Comparison of ENCODE assay signal across 8 cellular contexts in the genomic region with DNA sequence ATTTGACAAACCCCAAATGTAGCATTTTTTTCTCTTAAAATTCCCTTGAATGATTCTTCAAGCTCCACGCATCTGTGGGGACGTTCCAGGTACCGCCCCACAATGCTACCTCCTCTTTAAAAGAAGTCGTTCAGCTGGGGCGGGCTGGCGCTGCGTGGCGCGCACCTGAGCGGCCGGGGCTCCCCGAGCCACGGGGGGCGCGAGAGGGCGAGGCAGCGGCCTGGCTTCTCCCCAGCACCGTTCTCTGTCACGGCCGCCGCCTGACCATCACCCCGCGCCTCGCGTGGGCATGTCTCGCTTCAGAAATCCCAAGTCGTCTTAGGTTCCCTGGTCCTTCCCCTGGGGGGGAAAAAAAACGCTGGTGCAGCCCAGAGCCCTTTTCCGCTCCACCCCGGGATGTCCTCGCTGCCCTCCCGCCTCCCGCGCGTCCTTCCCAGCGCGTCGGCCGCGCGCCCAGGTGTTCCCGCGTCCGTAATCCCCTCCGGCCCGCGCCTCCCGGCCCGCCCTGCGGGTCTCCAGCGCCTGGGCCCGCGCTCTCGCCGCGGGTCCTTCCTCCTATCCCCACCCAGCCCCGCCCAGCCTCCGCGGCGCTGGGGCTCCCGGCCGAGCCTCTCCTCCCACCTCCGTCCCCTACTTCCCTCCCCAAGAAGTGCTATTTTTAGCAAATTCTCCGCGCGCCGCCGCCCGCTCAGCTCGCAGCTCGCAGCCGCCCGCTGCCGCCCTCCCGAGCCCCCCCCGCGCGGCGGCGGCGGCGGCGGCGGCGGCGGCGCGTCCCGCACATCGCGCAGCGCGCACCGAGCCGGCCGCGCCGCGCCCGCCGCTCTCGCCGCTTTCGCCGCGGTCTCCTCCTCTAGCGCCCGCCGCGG. TPM values are rescaled to one million over a fixed set of nuclear protein-coding genes. Genes with fewer than 3 reads are reported as not detected.
A peak's percentile ranks its signal among the peaks of the same experiment; 100 is the strongest.
DNase-seq lines count a peak whose midpoint lies in the region; FAIRE-seq and TF ChIP-seq lines count a peak whose summit lies in the region.

No MANE protein-coding gene starts in this region.

- H3K36me3 ChIP-seq in esophagus (ENCODE audit: control insufficient read depth in 2 of 2, insufficient read depth in 2 of 2, low read length in 1 of 2) (no peaks in the 10 kb centered on the region), mucosa of stomach (ENCODE audit: control insufficient read depth, insufficient read depth, low read length) (no peaks in the 10 kb centered on the region), uterus (no peaks in the 10 kb centered on the region)

- no peak overlapping the region for H2BK12ac ChIP-seq in H9 (ENCODE audit: insufficient read length, low read depth, low read length)

- H4K20me1 ChIP-seq in H9 (ENCODE audit: control insufficient read depth, insufficient read depth, insufficient read length), result no peaks in the 10 kb centered on the region

- H3K4me1 ChIP-seq in H9 (ENCODE audit: insufficient read depth, low read length), result no peaks in the 10 kb centered on the region
- peaks cover 3 to 7% of the 10 kb centered on the region in 2 donors for H3K4me1 ChIP-seq in esophagus (ENCODE audit: control insufficient read depth in 2 of 2, insufficient read depth in 2 of 2, low read length in 1 of 2)
- no peaks in the 10 kb centered on the region for H3K4me1 ChIP-seq in mucosa of stomach (ENCODE audit: control insufficient read depth, insufficient read depth, low read length)
- no peaks in the 10 kb centered on the region for H3K4me1 ChIP-seq in uterus

- no peak overlapping the region for H2BK120ac ChIP-seq in H9 (ENCODE audit: low read depth, low read length, poor library complexity, severe bottlenecking)

- no peak overlapping the region for H3K27ac Mint-ChIP-seq in H9

- no CpG with 5 or more reads among the region's 110 CpGs for WGBS in H9 (ENCODE audit: extremely low coverage, insufficient read length, low lambda C conversion rate)
- 1 to 2% methylated on average over 70 to 110 of the region's 110 CpGs for WGBS in esophagus, 2 donors

- peak overlapping the region; percentile 85 for H3K4me2 ChIP-seq in H9 (ENCODE audit: insufficient read depth, insufficient read length, low read length)

- H3T11ph ChIP-seq in H9 (ENCODE audit: low read length), result no peak overlapping the region

- H2BK5ac ChIP-seq in H9 (ENCODE audit: insufficient read length, low read length), result no peak overlapping the region

- no peak overlapping the region for H2AK5ac ChIP-seq in H9 (ENCODE audit: insufficient read length, low read length)

- H2AFZ ChIP-seq in H9 (ENCODE audit: low read length), result no peak overlapping the region

- no peaks in the 10 kb centered on the region for H3K79me1 ChIP-seq in H9 (ENCODE audit: insufficient read depth, low read depth, low read length, poor library complexity, severe bottlenecking)

- H3K14ac ChIP-seq in H9 (ENCODE audit: insufficient read depth, low read length), result no peak overlapping the region

- peaks cover 12 to 14% of the 10 kb centered on the region in 2 experiments for H3K4me1 Mint-ChIP-seq in H9

- H3K79me2 ChIP-seq in H9 (ENCODE audit: insufficient read depth, low read length), result no peaks in the 10 kb centered on the region

- TF ChIP-seq CTCF in H9 (conservative IDR thresholded peaks at IDR 0.05) (no peak), uterus (IDR thresholded peaks at IDR 0.05) (peak in 3 of 4 experiments; percentile 3 to 56 (median 12))

- H3K4me3 ChIP-seq in esophagus (ENCODE audit: low read depth in 1 of 2, low read length in 2 of 2) (peak overlapping the region; percentile 60 to 64), mucosa of stomach (ENCODE audit: low read length) (peak overlapping the region; percentile 4), uterus (peak overlapping the region; percentile 55 to 75)

- peaks cover 8% of the 10 kb centered on the region; the same call in 1 of the 2 replicates for H3K27me3 ChIP-seq in H9 (ENCODE audit: insufficient read depth, low read length)
- peaks cover 0 to 2% of the 10 kb centered on the region in 2 donors for H3K27me3 ChIP-seq in esophagus (ENCODE audit: control insufficient read depth in 1 of 2, insufficient read depth in 2 of 2, low read length in 2 of 2)
- peaks cover 19% of the 10 kb centered on the region for H3K27me3 ChIP-seq in mucosa of stomach (ENCODE audit: control insufficient read depth, insufficient read depth, low read length)
- no peaks in the 10 kb centered on the region for H3K27me3 ChIP-seq in uterus

- H3K56ac ChIP-seq in H9 (ENCODE audit: insufficient read length, low read depth, low read length), result no peak overlapping the region

- peaks cover 10% of the 10 kb centered on the region for H3K23me2 ChIP-seq in H9 (ENCODE audit: insufficient read length, low read depth, low read length, poor library complexity, severe bottlenecking)

- intact Hi-C loops in uterus (cut with DNase I; ENCODE audit: low total_unique reads), result no loop called here

- H3K18ac ChIP-seq in H9 (ENCODE audit: insufficient read length, low read depth, low read length), result no peak overlapping the region

- no peak for TF ChIP-seq POLR2A in uterus (IDR thresholded peaks at IDR 0.05)

- H2BK15ac ChIP-seq in H9 (ENCODE audit: low read depth, low read length), result no peak overlapping the region

- H4K91ac ChIP-seq in H9 (ENCODE audit: insufficient read length, low read depth, low read length), result no peak overlapping the region

- peaks cover 55% of the 10 kb centered on the region for H3K27me3 Mint-ChIP-seq in H9 (ENCODE audit: low read depth)

- no peak overlapping the region for H4K5ac ChIP-seq in H9 (ENCODE audit: insufficient read length, low read depth, low read length)

- H3K9me3 ChIP-seq in H9 (ENCODE audit: control insufficient read depth, low read depth, low read length), result no peaks in the 10 kb centered on the region
- H3K9me3 ChIP-seq in esophagus (ENCODE audit: control insufficient read depth in 2 of 2, insufficient read depth in 1 of 2, low read depth in 1 of 2, low read length in 1 of 2), result peaks cover 4 to 5% of the 10 kb centered on the region in 2 donors
- H3K9me3 ChIP-seq in mucosa of stomach (ENCODE audit: control insufficient read depth, low read length), result no peaks in the 10 kb centered on the region
- peaks cover 0 to 4% of the 10 kb centered on the region in 2 donors for H3K9me3 ChIP-seq in uterus

- H3K9ac ChIP-seq in H9 (ENCODE audit: extremely low read depth, insufficient read length, low read length) (no peak overlapping the region), mucosa of stomach (ENCODE audit: low read length) (peak overlapping the region; percentile 9)

- H3K27ac ChIP-seq in H9 (ENCODE audit: insufficient read length, low read depth, low read length) (no peak overlapping the region), esophagus (ENCODE audit: low read depth in 2 of 2, low read length in 1 of 2) (peak overlapping the region in 1 of 2 donors; percentile 26), uterus (peak overlapping the region; percentile 91 to 96)

- DNase-seq in COLO829 (ENCODE audit: low spot score), result peak; percentile 3
- peak; percentile 47 for DNase-seq in H9
- DNase-seq in SK-N-DZ (ENCODE audit: low spot score), result peak; percentile 51
- peak; percentile 50 to 63 for DNase-seq in uterus
- DNase-seq in RCC 7860 (ENCODE audit: low spot score), result no peak
- DNase-seq in HUDEP-2 (lab: John Stamatoyannopoulos, UW; ENCODE audit: unreplicated experiment in 76 of 76), result no peak

- H3K4ac ChIP-seq in H9 (ENCODE audit: low read depth, low read length), result no peak overlapping the region

- peaks cover 0 to 4% (median 0%) of the 10 kb centered on the region in 3 experiments; a peak in 2 of 7 replicates for H3K36me3 Mint-ChIP-seq in H9 (ENCODE audit: insufficient read depth in 1 of 3, low read depth in 3 of 3)

- peaks cover 2 to 6% of the 10 kb centered on the region in 2 experiments; a peak in 3 of 5 replicates for H3K9me3 Mint-ChIP-seq in H9

- H4K8ac ChIP-seq in H9 (replicated peaks; ENCODE audit: insufficient read length, low read depth, low read length), result no peak overlapping the region

- H2BK20ac ChIP-seq in H9 (ENCODE audit: low read depth, low read length, poor library complexity, severe bottlenecking), result no peak overlapping the region

- H3K23ac ChIP-seq in H9 (ENCODE audit: insufficient read length, low read depth, low read length), result no peak overlapping the region

- peak overlapping the region; percentile 76 to 86 for H3K4me3 Mint-ChIP-seq in H9

- FAIRE-seq in RCC 7860 (lab: Jason Lieb, UNC), result no peak

RNA-seq across cellular contexts. Expression of a gene that starts 58.8 kb away (rescaled TPM):
- total RNA-seq in H9 (2021) (not detected in 2 replicates), uterus (not detected)
- polyA plus RNA-seq in SK-N-DZ (2014; cell fraction: cytosol; rRNA removed), result not detected in 2 replicates
- polyA plus RNA-seq in SK-N-DZ (2014; cell fraction: nucleus; rRNA removed), result not detected in 2 replicates
- not detected for polyA plus RNA-seq in esophagus

Comparison
In these comparisons a context has a peak if more than half of its experiments do, and no peak if none do; other contexts are left out.
1. DNase-seq: peak in COLO829 (single experiment), H9 (single experiment), SK-N-DZ (single experiment) and uterus (2 of 2); none in RCC 7860 (single experiment) and HUDEP-2 (0 of 76).
2. H3K4me3 ChIP-seq: peak in every context shown above with its lines; median percentile 65 in uterus; 62 in esophagus; 4 in mucosa of stomach.